In genomic region chr17:376936-377863, GRCh38 we compare ENCODE assay signal across 2 cellular contexts.
TF ChIP-seq lines count a peak whose summit lies in the region.

No MANE protein-coding gene starts in this region.

TF ChIP-seq in A549, 52 proteins besides CTCF, POLR2A, EP300 and RAD21 (continued from another document):
- TF ChIP-seq, protein P1, sequence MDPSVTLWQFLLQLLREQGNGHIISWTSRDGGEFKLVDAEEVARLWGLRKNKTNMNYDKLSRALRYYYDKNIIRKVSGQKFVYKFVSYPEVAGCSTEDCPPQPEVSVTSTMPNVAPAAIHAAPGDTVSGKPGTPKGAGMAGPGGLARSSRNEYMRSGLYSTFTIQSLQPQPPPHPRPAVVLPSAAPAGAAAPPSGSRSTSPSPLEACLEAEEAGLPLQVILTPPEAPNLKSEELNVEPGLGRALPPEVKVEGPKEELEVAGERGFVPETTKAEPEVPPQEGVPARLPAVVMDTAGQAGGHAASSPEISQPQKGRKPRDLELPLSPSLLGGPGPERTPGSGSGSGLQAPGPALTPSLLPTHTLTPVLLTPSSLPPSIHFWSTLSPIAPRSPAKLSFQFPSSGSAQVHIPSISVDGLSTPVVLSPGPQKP (IDR thresholded peaks at IDR 0.05; ENCODE audit: low read depth, low read length), result no peak

TF ChIP-seq in HEK293, 187 proteins besides CTCF, POLR2A, EP300 and RAD21 (continued from another document):
- TF ChIP-seq, protein P2, sequence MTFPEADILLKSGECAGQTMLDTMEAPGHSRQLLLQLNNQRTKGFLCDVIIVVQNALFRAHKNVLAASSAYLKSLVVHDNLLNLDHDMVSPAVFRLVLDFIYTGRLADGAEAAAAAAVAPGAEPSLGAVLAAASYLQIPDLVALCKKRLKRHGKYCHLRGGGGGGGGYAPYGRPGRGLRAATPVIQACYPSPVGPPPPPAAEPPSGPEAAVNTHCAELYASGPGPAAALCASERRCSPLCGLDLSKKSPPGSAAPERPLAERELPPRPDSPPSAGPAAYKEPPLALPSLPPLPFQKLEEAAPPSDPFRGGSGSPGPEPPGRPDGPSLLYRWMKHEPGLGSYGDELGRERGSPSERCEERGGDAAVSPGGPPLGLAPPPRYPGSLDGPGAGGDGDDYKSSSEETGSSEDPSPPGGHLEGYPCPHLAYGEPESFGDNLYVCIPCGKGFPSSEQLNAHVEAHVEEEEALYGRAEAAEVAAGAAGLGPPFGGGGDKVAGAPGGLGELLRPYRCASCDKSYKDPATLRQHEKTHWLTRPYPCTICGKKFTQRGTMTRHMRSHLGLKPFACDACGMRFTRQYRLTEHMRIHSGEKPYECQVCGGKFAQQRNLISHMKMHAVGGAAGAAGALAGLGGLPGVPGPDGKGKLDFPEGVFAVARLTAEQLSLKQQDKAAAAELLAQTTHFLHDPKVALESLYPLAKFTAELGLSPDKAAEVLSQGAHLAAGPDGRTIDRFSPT (tag by site-specific recombination; IDR thresholded peaks at IDR 0.05), result no peak
- TF ChIP-seq ZNF596 (tag by site-specific recombination; IDR thresholded peaks at IDR 0.05) (peak; percentile 91), PRDM4 (tag by site-specific recombination; IDR thresholded peaks at IDR 0.05) (no peak), MZF1 (tag by site-specific recombination; IDR thresholded peaks at IDR 0.05; ENCODE audit: borderline replicate concordance) (no peak), PRDM1 (tag by site-specific recombination; IDR thresholded peaks at IDR 0.05) (peak; percentile 70), ZNF558 (tag by site-specific recombination; IDR thresholded peaks at IDR 0.05) (no peak), EGR2 (tag by site-specific recombination; IDR thresholded peaks at IDR 0.05; ENCODE audit: low read depth) (no peak), KLF17 (tag by site-specific recombination; IDR thresholded peaks at IDR 0.05) (0 out of 2 replicates have a peak, but pooled peaks have one; percentile 34), ZNF624 (tag by site-specific recombination; IDR thresholded peaks at IDR 0.05) (no peak), ZNF366 (tag by site-specific recombination; conservative IDR thresholded peaks at IDR 0.05) (peak; percentile 80), YY1 (tag by site-specific recombination; IDR thresholded peaks at IDR 0.05) (no peak), TSHZ1 (tag by site-specific recombination; IDR thresholded peaks at IDR 0.05; ENCODE audit: borderline replicate concordance) (no peak), ZNF335 (tag by site-specific recombination; conservative IDR thresholded peaks at IDR 0.05) (no peak), ZBTB48 (tag by site-specific recombination; IDR thresholded peaks at IDR 0.05) (no peak), ZNF274 (IDR thresholded peaks at IDR 0.05; ENCODE audit: low read length) (no peak), ZNF274 (tag by site-specific recombination; IDR thresholded peaks at IDR 0.05; ENCODE audit: borderline replicate concordance) (no peak), ZBTB49 (tag by site-specific recombination; IDR thresholded peaks at IDR 0.05; ENCODE audit: low read depth) (no peak)
- TF ChIP-seq, protein P3, sequence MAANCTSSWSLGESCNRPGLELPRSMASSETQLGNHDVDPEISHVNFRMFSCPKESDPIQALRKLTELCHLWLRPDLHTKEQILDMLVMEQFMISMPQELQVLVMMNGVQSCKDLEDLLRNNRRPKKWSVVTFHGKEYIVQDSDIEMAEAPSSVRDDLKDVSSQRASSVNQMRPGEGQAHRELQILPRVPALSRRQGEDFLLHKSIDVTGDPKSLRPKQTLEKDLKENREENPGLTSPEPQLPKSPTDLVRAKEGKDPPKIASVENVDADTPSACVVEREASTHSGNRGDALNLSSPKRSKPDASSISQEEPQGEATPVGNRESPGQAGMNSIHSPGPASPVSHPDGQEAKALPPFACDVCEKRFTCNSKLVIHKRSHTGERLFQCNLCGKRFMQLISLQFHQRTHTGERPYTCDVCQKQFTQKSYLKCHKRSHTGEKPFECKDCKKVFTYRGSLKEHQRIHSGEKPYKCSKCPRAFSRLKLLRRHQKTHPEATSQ (tag by site-specific recombination; IDR thresholded peaks at IDR 0.05), result no peak
- TF ChIP-seq, protein P4, sequence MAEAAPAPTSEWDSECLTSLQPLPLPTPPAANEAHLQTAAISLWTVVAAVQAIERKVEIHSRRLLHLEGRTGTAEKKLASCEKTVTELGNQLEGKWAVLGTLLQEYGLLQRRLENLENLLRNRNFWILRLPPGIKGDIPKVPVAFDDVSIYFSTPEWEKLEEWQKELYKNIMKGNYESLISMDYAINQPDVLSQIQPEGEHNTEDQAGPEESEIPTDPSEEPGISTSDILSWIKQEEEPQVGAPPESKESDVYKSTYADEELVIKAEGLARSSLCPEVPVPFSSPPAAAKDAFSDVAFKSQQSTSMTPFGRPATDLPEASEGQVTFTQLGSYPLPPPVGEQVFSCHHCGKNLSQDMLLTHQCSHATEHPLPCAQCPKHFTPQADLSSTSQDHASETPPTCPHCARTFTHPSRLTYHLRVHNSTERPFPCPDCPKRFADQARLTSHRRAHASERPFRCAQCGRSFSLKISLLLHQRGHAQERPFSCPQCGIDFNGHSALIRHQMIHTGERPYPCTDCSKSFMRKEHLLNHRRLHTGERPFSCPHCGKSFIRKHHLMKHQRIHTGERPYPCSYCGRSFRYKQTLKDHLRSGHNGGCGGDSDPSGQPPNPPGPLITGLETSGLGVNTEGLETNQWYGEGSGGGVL (tag by site-specific recombination; IDR thresholded peaks at IDR 0.05), result 0 out of 2 replicates have a peak, but pooled peaks have one; percentile 16
- TF ChIP-seq, protein P5, sequence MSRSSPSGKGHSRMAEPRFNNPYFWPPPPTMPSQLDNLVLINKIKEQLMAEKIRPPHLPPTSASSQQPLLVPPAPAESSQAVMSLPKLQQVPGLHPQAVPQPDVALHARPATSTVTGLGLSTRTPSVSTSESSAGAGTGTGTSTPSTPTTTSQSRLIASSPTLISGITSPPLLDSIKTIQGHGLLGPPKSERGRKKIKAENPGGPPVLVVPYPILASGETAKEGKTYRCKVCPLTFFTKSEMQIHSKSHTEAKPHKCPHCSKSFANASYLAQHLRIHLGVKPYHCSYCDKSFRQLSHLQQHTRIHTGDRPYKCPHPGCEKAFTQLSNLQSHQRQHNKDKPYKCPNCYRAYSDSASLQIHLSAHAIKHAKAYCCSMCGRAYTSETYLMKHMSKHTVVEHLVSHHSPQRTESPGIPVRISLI (tag by site-specific recombination; IDR thresholded peaks at IDR 0.05), result no peak
- TF ChIP-seq, protein P6, sequence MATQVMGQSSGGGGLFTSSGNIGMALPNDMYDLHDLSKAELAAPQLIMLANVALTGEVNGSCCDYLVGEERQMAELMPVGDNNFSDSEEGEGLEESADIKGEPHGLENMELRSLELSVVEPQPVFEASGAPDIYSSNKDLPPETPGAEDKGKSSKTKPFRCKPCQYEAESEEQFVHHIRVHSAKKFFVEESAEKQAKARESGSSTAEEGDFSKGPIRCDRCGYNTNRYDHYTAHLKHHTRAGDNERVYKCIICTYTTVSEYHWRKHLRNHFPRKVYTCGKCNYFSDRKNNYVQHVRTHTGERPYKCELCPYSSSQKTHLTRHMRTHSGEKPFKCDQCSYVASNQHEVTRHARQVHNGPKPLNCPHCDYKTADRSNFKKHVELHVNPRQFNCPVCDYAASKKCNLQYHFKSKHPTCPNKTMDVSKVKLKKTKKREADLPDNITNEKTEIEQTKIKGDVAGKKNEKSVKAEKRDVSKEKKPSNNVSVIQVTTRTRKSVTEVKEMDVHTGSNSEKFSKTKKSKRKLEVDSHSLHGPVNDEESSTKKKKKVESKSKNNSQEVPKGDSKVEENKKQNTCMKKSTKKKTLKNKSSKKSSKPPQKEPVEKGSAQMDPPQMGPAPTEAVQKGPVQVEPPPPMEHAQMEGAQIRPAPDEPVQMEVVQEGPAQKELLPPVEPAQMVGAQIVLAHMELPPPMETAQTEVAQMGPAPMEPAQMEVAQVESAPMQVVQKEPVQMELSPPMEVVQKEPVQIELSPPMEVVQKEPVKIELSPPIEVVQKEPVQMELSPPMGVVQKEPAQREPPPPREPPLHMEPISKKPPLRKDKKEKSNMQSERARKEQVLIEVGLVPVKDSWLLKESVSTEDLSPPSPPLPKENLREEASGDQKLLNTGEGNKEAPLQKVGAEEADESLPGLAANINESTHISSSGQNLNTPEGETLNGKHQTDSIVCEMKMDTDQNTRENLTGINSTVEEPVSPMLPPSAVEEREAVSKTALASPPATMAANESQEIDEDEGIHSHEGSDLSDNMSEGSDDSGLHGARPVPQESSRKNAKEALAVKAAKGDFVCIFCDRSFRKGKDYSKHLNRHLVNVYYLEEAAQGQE (tag by site-specific recombination; IDR thresholded peaks at IDR 0.05), result 0 out of 2 replicates have a peak, but pooled peaks have one; percentile 52
